ENCODE assay signal across 9 cellular contexts in genomic region chr2:101474752-101475384, GRCh38. TPM values are rescaled to one million over a fixed set of nuclear protein-coding genes. Genes with fewer than 3 reads are reported as not detected.
DNase-seq lines count a peak whose midpoint lies in the region; ATAC-seq and TF ChIP-seq lines count a peak whose summit lies in the region.
"Had no signal": no experiment of that assay in that cellular context is flagged by ENCODE, and none has a peak within 500 bp of the region (broad histone marks: within the 10 kb centered on the region; RNA-seq: fewer than 3 reads in every experiment).

RFX8 (minus strand) TSS chr2:101475112; CDS start chr2:101466848, 8,264 bp downstream.

- H3K4me1 Mint-ChIP-seq in IgD-negative memory B cell = peaks cover 0 to 18% (median 8%) of the 10 kb centered on the region in 3 donors
- peaks cover 45% of the 10 kb centered on the region for H3K4me1 Mint-ChIP-seq in activated CD4-positive, alpha-beta memory T cell treated with anti-CD3 and anti-CD28 coated beads, Interleukin-2, amount 10 ng/mL, durations not matched to agents 7 days and 5 days

- H3K9me3 ChIP-seq in esophagus (ENCODE audit: control insufficient read depth in 2 of 2, insufficient read depth in 1 of 2, low read depth in 1 of 2, low read length in 1 of 2) (no peaks in the 10 kb centered on the region), neuronal stem cell (replicated peaks in 1 of 2; ENCODE audit: control insufficient read depth in 2 of 2, insufficient read depth in 1 of 2, low read depth in 1 of 2, low read length in 2 of 2) (no peaks in the 10 kb centered on the region), thoracic aorta (no peaks in the 10 kb centered on the region)
- H3K9me3 ChIP-seq: body of pancreas had no signal

- peak within 1 kb of the TSS; percentile 40 for H2AK5ac ChIP-seq in neuronal stem cell (ENCODE audit: low read depth, low read length)

- H3K4me1 ChIP-seq in esophagus (ENCODE audit: control insufficient read depth in 2 of 2, insufficient read depth in 2 of 2, low read length in 1 of 2) = peaks cover 0 to 4% of the 10 kb centered on the region in 2 donors
- peaks cover 0 to 10% of the 10 kb centered on the region in 2 donors for H3K4me1 ChIP-seq in neuronal stem cell (ENCODE audit: control insufficient read depth in 2 of 2, insufficient read depth in 1 of 2, low read depth in 1 of 2, low read length in 2 of 2)
- H3K4me1 ChIP-seq in thoracic aorta (ENCODE audit: control insufficient read depth in 1 of 2, low read depth in 2 of 2) = peaks cover 4 to 8% of the 10 kb centered on the region in 2 donors

- peak within 1 kb of the TSS; percentile 56 for H3K4ac ChIP-seq in neuronal stem cell (ENCODE audit: low read length)

- H3K9me3 Mint-ChIP-seq in IgD-negative memory B cell = peaks cover 0 to 2% (median 0%) of the 10 kb centered on the region in 3 donors
- no peaks in the 10 kb centered on the region for H3K9me3 Mint-ChIP-seq in activated CD4-positive, alpha-beta memory T cell treated with anti-CD3 and anti-CD28 coated beads, Interleukin-2, amount 10 ng/mL, durations not matched to agents 7 days and 5 days

- peak within 1 kb of the TSS; percentile 93 for H2BK120ac ChIP-seq in neuronal stem cell (ENCODE audit: low read depth, low read length)

- no peak within 1 kb of the TSS for H3K27ac Mint-ChIP-seq in IgD-negative memory B cell
- peak within 1 kb of the TSS; percentile 93 for H3K27ac Mint-ChIP-seq in activated CD4-positive, alpha-beta memory T cell treated with anti-CD3 and anti-CD28 coated beads, Interleukin-2, amount 10 ng/mL, durations not matched to agents 7 days and 5 days

- peak within 1 kb of the TSS; percentile 76 for H2BK15ac ChIP-seq in neuronal stem cell (ENCODE audit: low read length)

- H2BK5ac ChIP-seq in neuronal stem cell (ENCODE audit: low read length) = peak within 1 kb of the TSS; percentile 59

- POLR2A ChIA-PET in activated CD4-positive, alpha-beta memory T cell treated with anti-CD3 and anti-CD28 coated beads, Interleukin-2, amount 10 ng/mL, durations not matched to agents 7 days and 5 days (lab: Charles Lee) = interaction anchor here (0.7 to 3.2 kb wide), 23 partner anchors 12 to 558 kb away, joined by 3 to 31 read pairs (median 4); partner anchors contain the start of genes CNOT11, MAP4K4 and RNF149

- WGBS in esophagus, 2 donors = 35 to 37% methylated on average over 18 of the region's 18 CpGs
- WGBS in neuronal stem cell (ENCODE audit: extremely low coverage in 2 of 2, insufficient read length in 2 of 2, insufficient replicate concordance in 1 of 2), 2 donors = no CpG with 5 or more reads among the region's 18 CpGs

- H4K91ac ChIP-seq in neuronal stem cell (ENCODE audit: low read depth, low read length, poor library complexity) = no peak within 1 kb of the TSS

- no peaks in the 10 kb centered on the region for H3K36me3 ChIP-seq in esophagus (ENCODE audit: control insufficient read depth in 2 of 2, insufficient read depth in 2 of 2, low read length in 1 of 2)
- H3K36me3 ChIP-seq in neuronal stem cell (replicated peaks in 1 of 2; ENCODE audit: control insufficient read depth in 2 of 2, insufficient read depth in 2 of 2, low read length in 2 of 2) = no peaks in the 10 kb centered on the region
- H3K36me3 ChIP-seq in thoracic aorta = no peaks in the 10 kb centered on the region

- H3K9ac ChIP-seq in neuronal stem cell (ENCODE audit: low read depth, low read length, poor library complexity) = peak within 1 kb of the TSS; percentile 83

- H3K79me1 ChIP-seq in neuronal stem cell (ENCODE audit: low read depth, low read length) = no peaks in the 10 kb centered on the region

- ATAC-seq in thoracic aorta (ENCODE audit: insufficient number of reproducible peaks, low FRiP score, low read depth) (no peak), GM21717 (IDR thresholded peaks at IDR 0.05; ENCODE audit: unreplicated experiment) (no peak)

- H3K4me3 Mint-ChIP-seq in IgD-negative memory B cell = peak within 1 kb of the TSS; percentile 18 to 88 (median 76)
- H3K4me3 Mint-ChIP-seq in activated CD4-positive, alpha-beta memory T cell treated with anti-CD3 and anti-CD28 coated beads, Interleukin-2, amount 10 ng/mL, durations not matched to agents 7 days and 5 days = peak within 1 kb of the TSS; percentile 79

- H3K36me3 Mint-ChIP-seq in IgD-negative memory B cell = no peaks in the 10 kb centered on the region
- H3K36me3 Mint-ChIP-seq in activated CD4-positive, alpha-beta memory T cell treated with anti-CD3 and anti-CD28 coated beads, Interleukin-2, amount 10 ng/mL, durations not matched to agents 7 days and 5 days (ENCODE audit: low read depth) = no peaks in the 10 kb centered on the region

- H3K18ac ChIP-seq in neuronal stem cell (ENCODE audit: low read length) = peak within 1 kb of the TSS; percentile 96

- H3K27me3 Mint-ChIP-seq in IgD-negative memory B cell = peaks cover 53% of the 10 kb centered on the region
- no peaks in the 10 kb centered on the region for H3K27me3 Mint-ChIP-seq in activated CD4-positive, alpha-beta memory T cell treated with anti-CD3 and anti-CD28 coated beads, Interleukin-2, amount 10 ng/mL, durations not matched to agents 7 days and 5 days

- DNase-seq in activated CD4-positive, alpha-beta memory T cell treated with anti-CD3 and anti-CD28 coated beads, Interleukin-2, amount 10 ng/mL, durations not matched to agents 7 days and 5 days = peak; percentile 76
- DNase-seq in neuronal stem cell (ENCODE audit: low spot score) (no peak), thoracic aorta (ENCODE audit: low spot score) (no peak), NCI-H524 (lab: John Stamatoyannopoulos, UW) (no peak), hippocampal formation (lab: John Stamatoyannopoulos, UW) (no peak)

- H3K23ac ChIP-seq in neuronal stem cell (ENCODE audit: low read depth, low read length, poor library complexity) = peak within 1 kb of the TSS; percentile 43

- no peak for TF ChIP-seq CTCF in thoracic aorta (IDR thresholded peaks at IDR 0.05)

- peak within 1 kb of the TSS; percentile 43 for H3K14ac ChIP-seq in neuronal stem cell (ENCODE audit: low read length)

- peak within 1 kb of the TSS; percentile 56 for H2AFZ ChIP-seq in neuronal stem cell (ENCODE audit: low read length)

- CTCF ChIA-PET in activated CD4-positive, alpha-beta memory T cell treated with anti-CD3 and anti-CD28 coated beads, Interleukin-2, amount 10 ng/mL, durations not matched to agents 7 days and 5 days (lab: Charles Lee) = interaction anchor here (0.6 to 1.5 kb wide), 8 partner anchors 11 to 348 kb away, joined by 3 to 5 read pairs (median 4); no protein-coding TSS in a partner anchor

- peak within 1 kb of the TSS; percentile 79 for H2BK12ac ChIP-seq in neuronal stem cell (ENCODE audit: low read length)

- H3K27ac ChIP-seq in esophagus (ENCODE audit: low read depth in 2 of 2, low read length in 1 of 2) (peak within 1 kb of the TSS; percentile 5 to 56), neuronal stem cell (replicated peaks; ENCODE audit: low read length) (no peak within 1 kb of the TSS), thoracic aorta (peak within 1 kb of the TSS in 1 of 2 donors; percentile 43)

- H3K27me3 ChIP-seq in esophagus (ENCODE audit: control insufficient read depth in 1 of 2, insufficient read depth in 2 of 2, low read length in 2 of 2) = peaks cover 0 to 3% of the 10 kb centered on the region in 2 donors
- peaks cover 0 to 18% (median 3%) of the 10 kb centered on the region in 3 experiments for H3K27me3 ChIP-seq in neuronal stem cell (ENCODE audit: control insufficient read depth in 3 of 3, insufficient read depth in 3 of 3, low read depth in 1 of 3, low read length in 3 of 3)
- no peaks in the 10 kb centered on the region for H3K27me3 ChIP-seq in thoracic aorta (replicated peaks; ENCODE audit: insufficient read depth)
- H3K27me3 ChIP-seq: body of pancreas had no signal

- peak within 1 kb of the TSS; percentile 68 for H3K4me2 ChIP-seq in neuronal stem cell (ENCODE audit: insufficient read depth, low read length, poor library complexity, severe bottlenecking)

- H4K8ac ChIP-seq in neuronal stem cell (ENCODE audit: low read depth, low read length) = peak within 1 kb of the TSS; percentile 89

- peak within 1 kb of the TSS; percentile 29 to 56 for H3K4me3 ChIP-seq in esophagus (ENCODE audit: low read depth in 1 of 2, low read length in 2 of 2)
- peak within 1 kb of the TSS in 1 of 2 donors; percentile 74 for H3K4me3 ChIP-seq in neuronal stem cell (ENCODE audit: low read length in 2 of 2)
- H3K4me3 ChIP-seq in thoracic aorta = peak within 1 kb of the TSS; percentile 77

RNA-seq across cellular contexts. Expression of gene RFX8, which starts in this region (rescaled TPM):
- polyA plus RNA-seq in IgD-negative memory B cell = not detected
- 1 to 10 TPM; 1.7 to 2.6 TPM for total RNA-seq in activated CD4-positive, alpha-beta memory T cell treated with anti-CD3 and anti-CD28 coated beads, Interleukin-2, amount 10 ng/mL, durations not matched to agents 7 days and 5 days
- polyA plus RNA-seq in esophagus = under 1 TPM; 0.08 TPM
- 0.20 TPM for polyA plus RNA-seq in neuronal stem cell (2013, experiment 1 of 2)
- polyA plus RNA-seq in neuronal stem cell (2013, experiment 2 of 2) = 0.07 TPM
- total RNA-seq in thoracic aorta = under 1 TPM; 0.14 to 0.85 TPM
- total RNA-seq: body of pancreas had no signal
